ENCODE assay signal across 10 cellular contexts in the genomic region with DNA sequence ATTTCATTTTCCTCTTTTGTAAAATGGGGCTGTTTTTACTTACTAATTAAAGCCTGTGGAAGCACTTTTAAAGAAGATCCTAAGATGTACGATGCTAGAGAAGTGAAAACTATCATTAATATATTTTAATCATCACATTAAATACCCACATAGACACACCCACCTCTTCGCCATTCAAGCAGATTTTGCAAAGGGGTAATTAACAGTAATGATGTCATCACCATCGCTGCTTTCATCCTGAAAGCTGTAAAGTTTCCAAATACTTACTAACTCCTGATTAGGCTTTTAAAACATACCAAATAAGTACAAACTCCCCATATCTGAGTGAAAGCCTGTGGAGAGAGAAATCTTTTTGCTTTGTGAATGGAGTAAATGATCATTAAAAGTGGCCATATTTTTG. TPM values are rescaled to one million over a fixed set of nuclear protein-coding genes. Genes with fewer than 3 reads are reported as not detected.
"Had no signal": no experiment of that assay in that cellular context is flagged by ENCODE, and none has a peak within 500 bp of the region (broad histone marks: within the 10 kb centered on the region; RNA-seq: fewer than 3 reads in every experiment).

No MANE protein-coding gene starts in this region.

- H3K27ac Mint-ChIP-seq: GM23338, H9, HFFc6, IgD-negative memory B cell had no signal

- FAIRE-seq: H1, H54, HTR-8/SVneo had no signal

- H3K27me3 Mint-ChIP-seq: IgD-negative memory B cell had no signal

- H3K4me2 ChIP-seq: GM23338 had no signal

- H3K4me1 Mint-ChIP-seq: GM23338, H9, IgD-negative memory B cell had no signal

- H2AFZ ChIP-seq: GM23338 had no signal

- H3K4me3 ChIP-seq: GM23338 had no signal

- H3K36me3 Mint-ChIP-seq: IgD-negative memory B cell had no signal

- H3K4me3 Mint-ChIP-seq: GM23338, H9, HFFc6, IgD-negative memory B cell had no signal

- ATAC-seq: GM23338 had no signal

- DNase-seq: H9, HCEC 1CT, HFFc6, KG1 had no signal

RNA-seq across cellular contexts. Expression of a gene that starts 17.6 kb away (rescaled TPM):
- total RNA-seq: H1, H9, HFFc6, HT-29 had no signal
- polyA plus RNA-seq: H1, IgD-negative memory B cell had no signal
